In genomic region chr4:154953691-154954090, GRCh38 we compare ENCODE assay signal across 23 cellular contexts.
"Had no signal": no experiment of that assay in that cellular context is flagged by ENCODE, and none has a peak within 500 bp of the region (broad histone marks: within the 10 kb centered on the region; RNA-seq: fewer than 3 reads in every experiment).

No MANE protein-coding gene starts in this region.

- H3K9me3 Mint-ChIP-seq: activated CD4-positive, alpha-beta T cell treated with anti-CD3 and anti-CD28 coated beads, Interleukin-2, amount 10 ng/mL, durations not matched to agents 24 days and 14 days had no signal

- H3K4me1 Mint-ChIP-seq: activated CD4-positive, alpha-beta T cell treated with anti-CD3 and anti-CD28 coated beads, Interleukin-2, amount 10 ng/mL, durations not matched to agents 24 days and 14 days; activated CD8-positive, alpha-beta memory T cell treated with anti-CD3 and anti-CD28 coated beads, Interleukin-2, amount 10 ng/mL, durations not matched to agents 7 days and 5 days; T-helper 17 cell had no signal

- H3K27ac Mint-ChIP-seq: activated B cell treated with CpG ODN at 0.5 μM for 24 hours; activated CD4-positive, alpha-beta T cell treated with anti-CD3 and anti-CD28 coated beads, Interleukin-2, amount 10 ng/mL, durations not matched to agents 24 days and 14 days; activated CD8-positive, alpha-beta memory T cell treated with anti-CD3 and anti-CD28 coated beads, Interleukin-2, amount 10 ng/mL, durations not matched to agents 7 days and 5 days; activated naive CD8-positive, alpha-beta T cell; brain; T-helper 17 cell had no signal

- H3K4me3 Mint-ChIP-seq: activated B cell treated with CpG ODN at 0.5 μM for 24 hours; activated CD4-positive, alpha-beta T cell treated with anti-CD3 and anti-CD28 coated beads, Interleukin-2, amount 10 ng/mL, durations not matched to agents 24 days and 14 days; activated CD8-positive, alpha-beta memory T cell treated with anti-CD3 and anti-CD28 coated beads, Interleukin-2, amount 10 ng/mL, durations not matched to agents 7 days and 5 days; activated naive CD8-positive, alpha-beta T cell; activated T-cell treated with anti-CD3 and anti-CD28 coated beads, Interleukin-2, amount 50 U/mL, for 4 hours; brain; T-helper 17 cell had no signal

- ATAC-seq: activated CD8-positive, alpha-beta memory T cell treated with anti-CD3 and anti-CD28 coated beads, Interleukin-2, amount 10 ng/mL, durations not matched to agents 7 days and 5 days; activated T-cell treated with anti-CD3 and anti-CD28 coated beads, Interleukin-2, amount 50 U/mL, for 4 hours; T-helper 17 cell had no signal

- DNase-seq: activated B cell treated with CpG ODN at 0.5 μM for 24 hours; activated CD4-positive, alpha-beta T cell treated with anti-CD3 and anti-CD28 coated beads for 1 hour; activated CD4-positive, alpha-beta T cell treated with anti-CD3 and anti-CD28 coated beads, Interleukin-2, amount 10 ng/mL, durations not matched to agents 24 days and 14 days; activated CD4-positive, alpha-beta T cell treated with anti-CD3 and anti-CD28 coated beads, Interleukin-2, amount 50 U/mL, for 48 hours; activated CD8-positive, alpha-beta memory T cell treated with anti-CD3 and anti-CD28 coated beads, Interleukin-2, amount 10 ng/mL, durations not matched to agents 7 days and 5 days; activated effector memory CD4-positive, alpha-beta T cell treated with anti-CD3 and anti-CD28 coated beads, Interleukin-2, amount 50 U/mL, for 16 hours; activated naive CD4-positive, alpha-beta T cell treated with Interleukin-2 at 50 U/mL for 16 hours; activated T-cell treated with anti-CD3 and anti-CD28 coated beads, Interleukin-2, amount 50 U/mL, for 4 hours; amygdala; MG63; MV-4-11; NCI-H1105; NCI-H1436; NCI-H1694 treated with DMSO at 0.1 percent for 48 hours; NCI-H2029 treated with DMSO at 0.1 percent for 48 hours; NCI-H345; NCI-H510A treated with DMSO at 0.1 percent for 48 hours; PC-9; SIG-M5; T-helper 17 cell; T-helper 9 cell had no signal

- H3K36me3 Mint-ChIP-seq: activated CD8-positive, alpha-beta memory T cell treated with anti-CD3 and anti-CD28 coated beads, Interleukin-2, amount 10 ng/mL, durations not matched to agents 7 days and 5 days; activated naive CD8-positive, alpha-beta T cell; brain had no signal

- H3K27me3 Mint-ChIP-seq: activated B cell treated with CpG ODN at 0.5 μM for 24 hours; activated CD4-positive, alpha-beta T cell treated with anti-CD3 and anti-CD28 coated beads, Interleukin-2, amount 10 ng/mL, durations not matched to agents 24 days and 14 days; activated CD8-positive, alpha-beta memory T cell treated with anti-CD3 and anti-CD28 coated beads, Interleukin-2, amount 10 ng/mL, durations not matched to agents 7 days and 5 days; activated naive CD8-positive, alpha-beta T cell; brain had no signal
